ENCODE assay signal across 1 cellular context in the genomic region with DNA sequence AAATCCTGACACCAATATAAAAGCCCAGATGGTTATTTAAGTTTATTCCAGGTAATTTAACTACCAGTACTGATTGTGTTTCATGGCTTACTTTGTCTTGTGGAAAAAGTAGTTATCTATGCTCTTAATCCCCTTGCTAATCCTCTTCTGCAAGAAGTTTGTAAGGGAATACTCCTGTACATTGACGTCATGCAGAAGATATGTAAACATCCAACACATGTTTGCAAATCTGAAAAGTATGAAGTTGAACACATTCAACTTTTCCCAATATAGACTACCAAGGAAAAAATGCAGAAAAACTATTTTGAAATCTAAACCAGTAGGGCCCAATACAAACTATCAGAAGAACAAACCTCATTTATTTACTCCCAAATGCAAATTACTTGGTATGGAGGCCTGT.
TF ChIP-seq lines count a peak whose summit lies in the region.

No MANE protein-coding gene starts in this region.

TF ChIP-seq in HEK293, 187 proteins besides CTCF, POLR2A, EP300 and RAD21 (continued from another document and continues in another):
- TF ChIP-seq PRDM6 (tag by site-specific recombination; IDR thresholded peaks at IDR 0.05) (peak; percentile 100), ZNF777 (tag by site-specific recombination; IDR thresholded peaks at IDR 0.05; ENCODE audit: borderline replicate concordance) (no peak), ZNF843 (tag by site-specific recombination; IDR thresholded peaks at IDR 0.05) (peak; percentile 87), ZNF76 (tag by site-specific recombination; IDR thresholded peaks at IDR 0.05; ENCODE audit: borderline replicate concordance, low read depth) (no peak), ZNF610 (tag by site-specific recombination; IDR thresholded peaks at IDR 0.05; ENCODE audit: borderline replicate concordance) (no peak), ZNF112 (tag by site-specific recombination; IDR thresholded peaks at IDR 0.05) (no peak), ZNF302 (tag by site-specific recombination; IDR thresholded peaks at IDR 0.05; ENCODE audit: low read depth) (no peak), ZNF350 (tag by site-specific recombination; IDR thresholded peaks at IDR 0.05) (no peak), GLIS2 (tag by site-specific recombination; IDR thresholded peaks at IDR 0.05) (no peak), ZBTB49 (tag by site-specific recombination; IDR thresholded peaks at IDR 0.05; ENCODE audit: low read depth) (no peak), ZBTB10 (tag by site-specific recombination; IDR thresholded peaks at IDR 0.05) (no peak), ZNF548 (tag by site-specific recombination; IDR thresholded peaks at IDR 0.05) (no peak), ZNF16 (tag by site-specific recombination; IDR thresholded peaks at IDR 0.05; ENCODE audit: low read depth) (no peak), ZNF473 (tag by site-specific recombination; IDR thresholded peaks at IDR 0.05) (no peak), ZNF629 (tag by site-specific recombination; IDR thresholded peaks at IDR 0.05) (peak; percentile 93), SP7 (tag by site-specific recombination; IDR thresholded peaks at IDR 0.05) (peak; percentile 87), ZNF549 (tag by site-specific recombination; IDR thresholded peaks at IDR 0.05) (no peak), TRIM28 (IDR thresholded peaks at IDR 0.05; ENCODE audit: borderline replicate concordance, low read length) (no peak), ZNF48 (tag by site-specific recombination; IDR thresholded peaks at IDR 0.05) (no peak), ZNF670 (tag by site-specific recombination; IDR thresholded peaks at IDR 0.05; ENCODE audit: low read depth) (no peak), EGR2 (tag by site-specific recombination; IDR thresholded peaks at IDR 0.05; ENCODE audit: low read depth) (no peak), ZBTB7A (tag by site-specific recombination; IDR thresholded peaks at IDR 0.05; ENCODE audit: low read depth) (no peak), SCRT1 (tag by site-specific recombination; IDR thresholded peaks at IDR 0.05; ENCODE audit: borderline replicate concordance) (no peak), ZNF837 (tag by site-specific recombination; IDR thresholded peaks at IDR 0.05) (no peak), YY2 (tag by site-specific recombination; IDR thresholded peaks at IDR 0.05) (no peak), ZNF2 (tag by site-specific recombination; IDR thresholded peaks at IDR 0.05) (peak; percentile 32; the same call in 1 of the 2 replicates), ZEB2 (tag by site-specific recombination; IDR thresholded peaks at IDR 0.05) (peak; percentile 86), ZNF664 (tag by site-specific recombination; IDR thresholded peaks at IDR 0.05) (no peak), ZNF169 (tag by site-specific recombination; IDR thresholded peaks at IDR 0.05) (no peak), HOXA7 (CRISPR knock-in tag; IDR thresholded peaks at IDR 0.05; ENCODE audit: borderline replicate concordance) (no peak), MEIS1 (CRISPR knock-in tag; IDR thresholded peaks at IDR 0.05; ENCODE audit: borderline replicate concordance) (no peak), SETDB1 (IDR thresholded peaks at IDR 0.05; ENCODE audit: insufficient read length, low read length) (no peak), ZNF624 (tag by site-specific recombination; IDR thresholded peaks at IDR 0.05) (no peak), ZNF501 (tag by site-specific recombination; IDR thresholded peaks at IDR 0.05) (peak; percentile 69; the same call in 1 of the 2 replicates), ZNF426 (tag by site-specific recombination; IDR thresholded peaks at IDR 0.05) (no peak), ZNF184 (tag by site-specific recombination; IDR thresholded peaks at IDR 0.05) (peak; percentile 63; the same call in 1 of the 2 replicates), ZNF26 (tag by site-specific recombination; IDR thresholded peaks at IDR 0.05) (no peak), ZNF10 (tag by site-specific recombination; IDR thresholded peaks at IDR 0.05) (no peak), KLF10 (tag by site-specific recombination; IDR thresholded peaks at IDR 0.05) (peak; percentile 79), ZBTB21 (tag by site-specific recombination; IDR thresholded peaks at IDR 0.05) (peak; percentile 70; the same call in 1 of the 2 replicates), ZNF292 (tag by site-specific recombination; IDR thresholded peaks at IDR 0.05; ENCODE audit: borderline replicate concordance, low read depth) (no peak), ZSCAN23 (tag by site-specific recombination; IDR thresholded peaks at IDR 0.05) (0 out of 2 replicates have a peak, but pooled peaks have one; percentile 64), ZNF140 (tag by site-specific recombination; IDR thresholded peaks at IDR 0.05) (no peak), ZNF830 (tag by site-specific recombination; IDR thresholded peaks at IDR 0.05; ENCODE audit: low read depth) (no peak), ZNF175 (tag by site-specific recombination; IDR thresholded peaks at IDR 0.05) (no peak)
- TF ChIP-seq, protein P1, sequence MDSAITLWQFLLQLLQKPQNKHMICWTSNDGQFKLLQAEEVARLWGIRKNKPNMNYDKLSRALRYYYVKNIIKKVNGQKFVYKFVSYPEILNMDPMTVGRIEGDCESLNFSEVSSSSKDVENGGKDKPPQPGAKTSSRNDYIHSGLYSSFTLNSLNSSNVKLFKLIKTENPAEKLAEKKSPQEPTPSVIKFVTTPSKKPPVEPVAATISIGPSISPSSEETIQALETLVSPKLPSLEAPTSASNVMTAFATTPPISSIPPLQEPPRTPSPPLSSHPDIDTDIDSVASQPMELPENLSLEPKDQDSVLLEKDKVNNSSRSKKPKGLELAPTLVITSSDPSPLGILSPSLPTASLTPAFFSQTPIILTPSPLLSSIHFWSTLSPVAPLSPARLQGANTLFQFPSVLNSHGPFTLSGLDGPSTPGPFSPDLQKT (IDR thresholded peaks at IDR 0.05; ENCODE audit: borderline replicate concordance, low read depth, low read length) = no peak
- TF ChIP-seq, protein P2, sequence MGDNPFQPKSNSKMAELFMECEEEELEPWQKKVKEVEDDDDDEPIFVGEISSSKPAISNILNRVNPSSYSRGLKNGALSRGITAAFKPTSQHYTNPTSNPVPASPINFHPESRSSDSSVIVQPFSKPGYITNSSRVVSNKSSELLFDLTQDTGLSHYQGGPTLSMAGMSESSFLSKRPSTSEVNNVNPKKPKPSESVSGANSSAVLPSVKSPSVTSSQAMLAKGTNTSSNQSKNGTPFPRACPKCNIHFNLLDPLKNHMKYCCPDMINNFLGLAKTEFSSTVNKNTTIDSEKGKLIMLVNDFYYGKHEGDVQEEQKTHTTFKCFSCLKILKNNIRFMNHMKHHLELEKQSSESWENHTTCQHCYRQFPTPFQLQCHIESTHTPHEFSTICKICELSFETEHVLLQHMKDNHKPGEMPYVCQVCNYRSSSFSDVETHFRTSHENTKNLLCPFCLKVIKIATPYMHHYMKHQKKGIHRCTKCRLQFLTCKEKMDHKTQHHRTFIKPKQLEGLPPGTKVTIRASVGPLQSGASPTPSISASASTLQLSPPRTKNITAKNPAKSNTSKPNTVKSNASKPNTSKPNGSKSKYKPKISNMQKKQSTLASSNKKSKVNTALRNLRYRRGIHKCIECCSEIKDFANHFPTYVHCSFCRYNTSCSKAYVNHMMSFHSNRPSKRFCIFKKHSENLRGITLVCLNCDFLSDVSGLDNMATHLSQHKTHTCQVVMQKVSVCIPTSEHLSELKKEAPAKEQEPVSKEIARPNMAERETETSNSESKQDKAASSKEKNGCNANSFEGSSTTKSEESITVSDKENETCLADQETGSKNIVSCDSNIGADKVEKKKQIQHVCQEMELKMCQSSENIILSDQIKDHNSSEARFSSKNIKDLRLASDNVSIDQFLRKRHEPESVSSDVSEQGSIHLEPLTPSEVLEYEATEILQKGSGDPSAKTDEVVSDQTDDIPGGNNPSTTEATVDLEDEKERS (tag by site-specific recombination; IDR thresholded peaks at IDR 0.05) = no peak
- TF ChIP-seq, protein P3, sequence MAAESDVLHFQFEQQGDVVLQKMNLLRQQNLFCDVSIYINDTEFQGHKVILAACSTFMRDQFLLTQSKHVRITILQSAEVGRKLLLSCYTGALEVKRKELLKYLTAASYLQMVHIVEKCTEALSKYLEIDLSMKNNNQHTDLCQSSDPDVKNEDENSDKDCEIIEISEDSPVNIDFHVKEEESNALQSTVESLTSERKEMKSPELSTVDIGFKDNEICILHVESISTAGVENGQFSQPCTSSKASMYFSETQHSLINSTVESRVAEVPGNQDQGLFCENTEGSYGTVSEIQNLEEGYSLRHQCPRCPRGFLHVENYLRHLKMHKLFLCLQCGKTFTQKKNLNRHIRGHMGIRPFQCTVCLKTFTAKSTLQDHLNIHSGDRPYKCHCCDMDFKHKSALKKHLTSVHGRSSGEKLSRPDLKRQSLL (tag by site-specific recombination; IDR thresholded peaks at IDR 0.05) = no peak
- TF ChIP-seq, protein P4, sequence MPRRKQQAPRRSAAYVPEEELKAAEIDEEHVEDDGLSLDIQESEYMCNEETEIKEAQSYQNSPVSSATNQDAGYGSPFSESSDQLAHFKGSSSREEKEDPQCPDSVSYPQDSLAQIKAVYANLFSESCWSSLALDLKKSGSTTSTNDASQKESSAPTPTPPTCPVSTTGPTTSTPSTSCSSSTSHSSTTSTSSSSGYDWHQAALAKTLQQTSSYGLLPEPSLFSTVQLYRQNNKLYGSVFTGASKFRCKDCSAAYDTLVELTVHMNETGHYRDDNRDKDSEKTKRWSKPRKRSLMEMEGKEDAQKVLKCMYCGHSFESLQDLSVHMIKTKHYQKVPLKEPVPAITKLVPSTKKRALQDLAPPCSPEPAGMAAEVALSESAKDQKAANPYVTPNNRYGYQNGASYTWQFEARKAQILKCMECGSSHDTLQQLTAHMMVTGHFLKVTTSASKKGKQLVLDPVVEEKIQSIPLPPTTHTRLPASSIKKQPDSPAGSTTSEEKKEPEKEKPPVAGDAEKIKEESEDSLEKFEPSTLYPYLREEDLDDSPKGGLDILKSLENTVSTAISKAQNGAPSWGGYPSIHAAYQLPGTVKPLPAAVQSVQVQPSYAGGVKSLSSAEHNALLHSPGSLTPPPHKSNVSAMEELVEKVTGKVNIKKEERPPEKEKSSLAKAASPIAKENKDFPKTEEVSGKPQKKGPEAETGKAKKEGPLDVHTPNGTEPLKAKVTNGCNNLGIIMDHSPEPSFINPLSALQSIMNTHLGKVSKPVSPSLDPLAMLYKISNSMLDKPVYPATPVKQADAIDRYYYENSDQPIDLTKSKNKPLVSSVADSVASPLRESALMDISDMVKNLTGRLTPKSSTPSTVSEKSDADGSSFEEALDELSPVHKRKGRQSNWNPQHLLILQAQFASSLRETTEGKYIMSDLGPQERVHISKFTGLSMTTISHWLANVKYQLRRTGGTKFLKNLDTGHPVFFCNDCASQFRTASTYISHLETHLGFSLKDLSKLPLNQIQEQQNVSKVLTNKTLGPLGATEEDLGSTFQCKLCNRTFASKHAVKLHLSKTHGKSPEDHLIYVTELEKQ (tag by site-specific recombination; IDR thresholded peaks at IDR 0.05; ENCODE audit: borderline replicate concordance) = peak; percentile 82; the same call in 1 of the 2 replicates
